Comparison of ENCODE assay signal across 16 cellular contexts in genomic region chr16:22337045-22337444, GRCh38. TPM values are rescaled to one million over a fixed set of nuclear protein-coding genes. Genes with fewer than 3 reads are reported as not detected.
DNase-seq lines count a peak whose midpoint lies in the region; ATAC-seq and TF ChIP-seq lines count a peak whose summit lies in the region.
"Had no signal": no experiment of that assay in that cellular context is flagged by ENCODE, and none has a peak within 500 bp of the region (broad histone marks: within the 10 kb centered on the region; RNA-seq: fewer than 3 reads in every experiment).

No MANE protein-coding gene starts in this region.

- TSS peak; percentile 12 for BruUV-seq in mammary epithelial cell (replicated peaks; lab: Mats Ljungman, UMichigan)

- H2AFZ ChIP-seq in mammary epithelial cell (ENCODE audit: low read depth, low read length) = no peak overlapping the region
- H2AFZ ChIP-seq: GM23338 had no signal

- DNase-seq in NCI-H82 (lab: John Stamatoyannopoulos, UW) = peak; percentile 7
- DNase-seq in NCI-H82 treated with DMSO at 0.1 percent for 48 hours (lab: John Stamatoyannopoulos, UW; ENCODE audit: unreplicated experiment) = no peak
- no peak for DNase-seq in mammary epithelial cell
- no peak for DNase-seq in breast epithelium (ENCODE audit: low spot score in 2 of 2)
- DNase-seq in OCI-M1 (lab: John Stamatoyannopoulos, UW) = peak; percentile 10
- no peak for DNase-seq in UCSD-AML1 (lab: John Stamatoyannopoulos, UW; ENCODE audit: unreplicated experiment)
- DNase-seq: AML-193; Caco-2; CD4-positive, alpha-beta T cell; HCEC 1CT had no signal

- H3K27ac ChIP-seq in mammary epithelial cell (ENCODE audit: insufficient read depth, low read depth, low read length) (no peak overlapping the region), breast epithelium (no peak overlapping the region), liver (ENCODE audit: low read depth in 1 of 2, low read length in 2 of 2) (no peak overlapping the region)
- H3K27ac ChIP-seq: 22Rv1, A549, C4-2B had no signal

- H3K27me3 ChIP-seq in mammary epithelial cell (ENCODE audit: insufficient read depth, low read length) (no peaks in the 10 kb centered on the region), breast epithelium (no peaks in the 10 kb centered on the region), liver (ENCODE audit: control insufficient read depth in 4 of 4, insufficient read depth in 4 of 4, low read length in 3 of 4) (no peaks in the 10 kb centered on the region)

- H3K9ac ChIP-seq in mammary epithelial cell (ENCODE audit: insufficient read depth, low read length) (no peak overlapping the region), liver (ENCODE audit: low read depth in 1 of 2, low read length in 2 of 2) (no peak overlapping the region)

- ATAC-seq in GM19324 (IDR thresholded peaks at IDR 0.05; ENCODE audit: low FRiP score, unreplicated experiment) = no peak
- ATAC-seq: A549, GM23338 had no signal

- no peak for TF ChIP-seq RAD21 in liver (IDR thresholded peaks at IDR 0.05)

- CTCF ChIA-PET in mammary epithelial cell (lab: Charles Lee; ENCODE audit: low non-redundant PET) = no interaction called here

- peaks cover 5% of the 10 kb centered on the region for H3K9me3 ChIP-seq in mammary epithelial cell (replicated peaks; ENCODE audit: insufficient read depth, low read length)
- H3K9me3 ChIP-seq in breast epithelium = peaks cover 7 to 18% of the 10 kb centered on the region in 2 donors
- peaks cover 2 to 5% (median 4%) of the 10 kb centered on the region in 4 donors for H3K9me3 ChIP-seq in liver (ENCODE audit: control insufficient read depth in 4 of 4, low read length in 3 of 4)

- TF ChIP-seq POLR2A in breast epithelium (IDR thresholded peaks at IDR 0.05) = no peak

- in situ Hi-C loops in mammary epithelial cell (cut with MboI; ENCODE audit: low sequenced_read_pairs in 2 of 2) = loop anchor here (25.0 kb wide), 4 partner anchors 775 to 1475 kb away; partner anchors contain the start of genes DNAH3 (in 1 of the 2) and LDAF1 (in 1 of the 2)

- H3K4me1 ChIP-seq in mammary epithelial cell (ENCODE audit: insufficient read depth, low read length) (no peaks in the 10 kb centered on the region), breast epithelium (no peaks in the 10 kb centered on the region), liver (ENCODE audit: control insufficient read depth in 4 of 4, insufficient read depth in 4 of 4, low read length in 3 of 4) (no peaks in the 10 kb centered on the region)
- H3K4me1 ChIP-seq: A549, Caco-2 had no signal

- H3K36me3 ChIP-seq in mammary epithelial cell (ENCODE audit: insufficient read depth, low read length) (peaks cover 20% of the 10 kb centered on the region), breast epithelium (no peaks in the 10 kb centered on the region), liver (ENCODE audit: control insufficient read depth in 4 of 4, insufficient read depth in 3 of 4, low read depth in 1 of 4, low read length in 3 of 4) (peaks cover 5 to 26% (median 19%) of the 10 kb centered on the region in 4 donors)

- dilution Hi-C loops in mammary epithelial cell (cut with HindIII; ENCODE audit: low sequenced_read_pairs) = no loop called here

- peaks cover 13% of the 10 kb centered on the region for H3K79me2 ChIP-seq in mammary epithelial cell (ENCODE audit: insufficient read depth, low read length)

- TF ChIP-seq CTCF in mammary epithelial cell (conservative IDR thresholded peaks at IDR 0.05 in 1 of 2, IDR thresholded peaks at IDR 0.05 in 1 of 2; ENCODE audit: extremely low read depth in 1 of 2, insufficient read depth in 1 of 2, low read depth in 1 of 2, low read length in 2 of 2) = no peak
- no peak for TF ChIP-seq CTCF in breast epithelium (IDR thresholded peaks at IDR 0.05)
- TF ChIP-seq CTCF in liver (IDR thresholded peaks at IDR 0.05; ENCODE audit: low read depth, low read length, missing input control) = no peak

- H4K20me1 ChIP-seq in mammary epithelial cell (ENCODE audit: insufficient read depth, low read length) = no peaks in the 10 kb centered on the region

- H3K4me2 ChIP-seq in mammary epithelial cell (ENCODE audit: insufficient read depth, low read depth, low read length) = no peak overlapping the region
- H3K4me2 ChIP-seq: A549, GM23338 had no signal

- no peak overlapping the region for H3K4me3 ChIP-seq in mammary epithelial cell (replicated peaks in 1 of 3; ENCODE audit: insufficient read depth in 1 of 3, low read depth in 2 of 3, low read length in 3 of 3)
- H3K4me3 ChIP-seq in breast epithelium = no peak overlapping the region
- no peak overlapping the region for H3K4me3 ChIP-seq in liver (ENCODE audit: low read depth in 1 of 3, low read length in 3 of 3)
- H3K4me3 ChIP-seq: A549, GM23338 had no signal

- intact Hi-C loops in mammary epithelial cell (cut with micrococcal nuclease) = no loop called here
- intact Hi-C loops in breast epithelium (cut with DNase I; ENCODE audit: low total_unique reads) = no loop called here

TF ChIP-seq in liver, 16 proteins besides CTCF, POLR2A, EP300 and RAD21:
- TF ChIP-seq RXRA (IDR thresholded peaks at IDR 0.05) = no peak
- TF ChIP-seq, protein P1, sequence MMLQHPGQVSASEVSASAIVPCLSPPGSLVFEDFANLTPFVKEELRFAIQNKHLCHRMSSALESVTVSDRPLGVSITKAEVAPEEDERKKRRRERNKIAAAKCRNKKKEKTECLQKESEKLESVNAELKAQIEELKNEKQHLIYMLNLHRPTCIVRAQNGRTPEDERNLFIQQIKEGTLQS (IDR thresholded peaks at IDR 0.05) = peak; percentile 46

RNA-seq across cellular contexts. Expression of gene CDR2, which starts 37.4 kb away (rescaled TPM):
- total RNA-seq in mammary epithelial cell (10 to 100 TPM; 31.3 to 32.3 TPM), breast epithelium (10 to 100 TPM; 20.2 to 37.5 (median 26.9) TPM), liver (10 to 100 TPM; 11.5 to 12.1 TPM)
- polyA plus RNA-seq in mammary epithelial cell (27.2 TPM), liver (1 to 10 TPM; 2.9 to 7.9 TPM)
- 14.1 TPM for polyA minus RNA-seq in mammary epithelial cell

RNA-seq across cellular contexts. Expression of gene POLR3E, which starts 39.8 kb away (rescaled TPM):
- 10 to 100 TPM; 22.7 to 41.1 TPM for total RNA-seq in mammary epithelial cell
- 50.3 TPM for polyA plus RNA-seq in mammary epithelial cell
- 213 TPM for polyA minus RNA-seq in mammary epithelial cell
- 10 to 100 TPM; 59.0 to 72.4 (median 64.0) TPM for total RNA-seq in breast epithelium
- total RNA-seq in liver = 10 to 100 TPM; 20.0 to 42.9 TPM
- 10 to 100 TPM; 16.0 to 16.6 TPM for polyA plus RNA-seq in liver

Comparison
In these comparisons a context has a peak if more than half of its experiments do, and no peak if none do; other contexts are left out.
1. DNase-seq: peak in NCI-H82 (single experiment) and OCI-M1 (single experiment); none in NCI-H82 treated with DMSO at 0.1 percent for 48 hours (single experiment), mammary epithelial cell (single experiment), breast epithelium (0 of 2) and UCSD-AML1 (single experiment).